Comparison of ENCODE assay signal across 13 cellular contexts in the genomic region with DNA sequence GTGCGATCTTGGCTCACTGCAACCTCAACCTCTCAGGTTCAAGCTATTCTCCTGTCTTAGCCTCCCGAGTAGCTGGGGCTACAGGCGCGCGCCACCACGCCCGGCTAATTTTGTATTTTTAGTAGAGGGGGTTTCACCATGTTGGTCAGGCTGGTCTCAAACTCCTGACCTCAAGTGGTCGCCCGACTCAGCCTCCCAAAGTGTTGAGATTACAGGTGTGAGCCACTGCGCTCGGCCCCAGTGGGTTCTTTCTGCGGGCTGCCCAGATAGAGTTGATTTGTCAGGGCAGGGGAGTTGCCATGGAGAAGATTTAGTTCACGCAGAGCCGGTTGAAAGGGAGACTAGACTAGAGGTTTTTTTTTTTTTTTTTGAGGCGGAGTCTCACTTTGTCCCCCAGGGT. TPM values are rescaled to one million over a fixed set of nuclear protein-coding genes. Genes with fewer than 3 reads are reported as not detected.
DNase-seq lines count a peak whose midpoint lies in the region; ATAC-seq, FAIRE-seq and TF ChIP-seq lines count a peak whose summit lies in the region.
"Had no signal": no experiment of that assay in that cellular context is flagged by ENCODE, and none has a peak within 500 bp of the region (broad histone marks: within the 10 kb centered on the region; RNA-seq: fewer than 3 reads in every experiment).

No MANE protein-coding gene starts in this region.

- no peaks in the 10 kb centered on the region for H3K27me3 Mint-ChIP-seq in activated T-cell treated with anti-CD3 and anti-CD28 coated beads, Interleukin-2, amount 50 U/mL, for 4 hours (ENCODE audit: low read depth)

- peaks cover 10% of the 10 kb centered on the region for H3K36me3 Mint-ChIP-seq in activated T-cell treated with anti-CD3 and anti-CD28 coated beads, Interleukin-2, amount 50 U/mL, for 4 hours (ENCODE audit: insufficient read depth)

- H3K27ac ChIP-seq in OCI-LY7 (ENCODE audit: low read depth, low read length, poor library complexity, severe bottlenecking) (no peak overlapping the region), H1 (ENCODE audit: low read depth, low read length) (no peak overlapping the region)
- H3K27ac ChIP-seq: parathyroid adenoma had no signal

- peaks cover 13% of the 10 kb centered on the region for H3K23me2 ChIP-seq in H1 (ENCODE audit: low read depth, low read length)

- CTCF ChIA-PET in OCI-LY7 (lab: Charles Lee; ENCODE audit: unreplicated experiment): no interaction called here
- CTCF ChIA-PET in H1 (lab: Charles Lee; ENCODE audit: partially characterized antibody): interaction anchor here (0.6 to 3.4 kb wide), 8 partner anchors 15 to 1082 kb away, joined by 3 to 22 read pairs (median 3); no protein-coding TSS in a partner anchor

- no TSS peak for BruUV-seq in OCI-LY7 (replicated peaks; lab: Mats Ljungman, UMichigan)

- H2BK15ac ChIP-seq in H1 (ENCODE audit: low read length): no peak overlapping the region

- H3K4ac ChIP-seq in H1 (replicated peaks; ENCODE audit: insufficient read length, low read depth, low read length): no peak overlapping the region

- no peak overlapping the region for H4K8ac ChIP-seq in H1 (ENCODE audit: extremely low read depth, insufficient read depth, low read length)

- no peak for FAIRE-seq in H1 (lab: Jason Lieb, UNC)
- FAIRE-seq: GM19239 had no signal

- POLR2A ChIA-PET in OCI-LY7 (lab: Charles Lee) (interaction anchor here (0.6 kb wide), 1 partner anchor 12 kb away, joined by 3 read pairs; no protein-coding TSS in a partner anchor), H1 (lab: Charles Lee; ENCODE audit: partially characterized antibody) (no interaction called here)

- no peaks in the 10 kb centered on the region for H3K9me3 Mint-ChIP-seq in activated T-cell treated with anti-CD3 and anti-CD28 coated beads, Interleukin-2, amount 50 U/mL, for 4 hours

- no peak for TF ChIP-seq EP300 in H1 (IDR thresholded peaks at IDR 0.05; ENCODE audit: borderline replicate concordance in 1 of 2, low read depth in 2 of 2, low read length in 2 of 2)

- H2BK5ac ChIP-seq in H1 (ENCODE audit: low read depth, low read length): no peak overlapping the region

- TF ChIP-seq RAD21 in H1 (IDR thresholded peaks at IDR 0.05 in 1 of 2, conservative IDR thresholded peaks at IDR 0.05 in 1 of 2; ENCODE audit: low read depth in 2 of 2, low read length in 2 of 2): no peak

- no peak overlapping the region for H3K23ac ChIP-seq in H1 (ENCODE audit: insufficient read length)

- peaks cover 7% of the 10 kb centered on the region for H3K79me1 ChIP-seq in H1 (ENCODE audit: low read depth, low read length)

- peak overlapping the region; percentile 97; the same call in 1 of the 2 replicates for H3K4me2 ChIP-seq in OCI-LY7 (ENCODE audit: low read length)
- H3K4me2 ChIP-seq in H1 (ENCODE audit: insufficient read depth in 1 of 2, low read depth in 2 of 2, low read length in 2 of 2): peak overlapping the region; percentile 95 to 97; a peak in 2 of 4 replicates

- H4K5ac ChIP-seq in H1 (ENCODE audit: insufficient read length, low read depth, low read length): no peak overlapping the region

- no peaks in the 10 kb centered on the region for H3K9me2 ChIP-seq in OCI-LY7 (ENCODE audit: insufficient read depth, low read length)

- H3K4me1 Mint-ChIP-seq in activated T-cell treated with anti-CD3 and anti-CD28 coated beads, Interleukin-2, amount 50 U/mL, for 4 hours (ENCODE audit: low read depth): peaks cover 25% of the 10 kb centered on the region

- peaks cover 0 to 6% (median 3%) of the 10 kb centered on the region in 4 experiments; a peak in 4 of 7 replicates for H3K27me3 ChIP-seq in H1 (replicated peaks in 1 of 4; ENCODE audit: control insufficient read depth in 3 of 4, extremely low read depth in 1 of 4, insufficient read depth in 3 of 4, low read length in 3 of 4)

- H3K4me1 ChIP-seq in OCI-LY7 (ENCODE audit: insufficient read depth, low read length, poor library complexity, severe bottlenecking) (peaks cover 31% of the 10 kb centered on the region), H1 (replicated peaks in 1 of 4; ENCODE audit: control insufficient read depth in 3 of 4, insufficient read depth in 4 of 4, low read length in 3 of 4) (peaks cover 8 to 23% (median 16%) of the 10 kb centered on the region in 4 experiments)

- no peak overlapping the region for H4K91ac ChIP-seq in H1 (replicated peaks; ENCODE audit: insufficient read length, low read length)

- ATAC-seq in activated T-cell treated with anti-CD3 and anti-CD28 coated beads, Interleukin-2, amount 50 U/mL, for 4 hours: no peak
- ATAC-seq in HG03097 (IDR thresholded peaks at IDR 0.05; ENCODE audit: low FRiP score, unreplicated experiment): no peak

- no peak overlapping the region for H3K4me3 ChIP-seq in OCI-LY7 (ENCODE audit: low read depth, low read length, poor library complexity, severe bottlenecking)
- peak overlapping the region in 2 of 4 experiments; percentile 78 to 93; a peak in 3 of 8 replicates for H3K4me3 ChIP-seq in H1 (ENCODE audit: extremely low read depth in 1 of 4, insufficient read depth in 2 of 4, low read depth in 3 of 4, low read length in 4 of 4)
- H3K4me3 ChIP-seq in retinal pigment epithelial cell (ENCODE audit: low read length): peak overlapping the region; percentile 79

- peaks cover 33% of the 10 kb centered on the region for H3K79me2 ChIP-seq in OCI-LY7 (ENCODE audit: insufficient read depth, low read depth, low read length)
- peaks cover 0 to 36% of the 10 kb centered on the region in 2 experiments; a peak in 2 of 4 replicates for H3K79me2 ChIP-seq in H1 (ENCODE audit: control insufficient read depth in 1 of 2, insufficient read depth in 2 of 2, low read length in 2 of 2)

- no peak for DNase-seq in activated T-cell treated with anti-CD3 and anti-CD28 coated beads, Interleukin-2, amount 50 U/mL, for 4 hours
- DNase-seq in activated T-cell treated with anti-CD3 and anti-CD28 coated beads for 4 hours (no peak), OCI-LY7 (ENCODE audit: low spot score) (no peak), H1 (ENCODE audit: low read depth in 1 of 2, low spot score in 2 of 2) (no peak), retinal pigment epithelial cell (ENCODE audit: low read depth) (no peak), NCI-H526 (lab: John Stamatoyannopoulos, UW) (no peak), DMS79 treated with DMSO at 0.1 percent for 48 hours (lab: John Stamatoyannopoulos, UW) (no peak)
- DNase-seq: activated CD4-positive, CD25-positive, alpha-beta regulatory T cell; NCI-H2029 treated with DMSO at 0.1 percent for 48 hours; trophoblast cell had no signal

- H3K9ac ChIP-seq in H1 (replicated peaks in 1 of 4; ENCODE audit: extremely low read depth in 1 of 4, low read depth in 3 of 4, low read length in 3 of 4): no peak overlapping the region
- H3K9ac ChIP-seq: parathyroid adenoma had no signal

- H3K36me3 ChIP-seq in OCI-LY7 (ENCODE audit: insufficient read depth, low read length) (peaks cover 39% of the 10 kb centered on the region), H1 (ENCODE audit: control insufficient read depth in 2 of 4, insufficient read depth in 4 of 4, low read length in 3 of 4) (peaks cover 0 to 9% (median 0%) of the 10 kb centered on the region in 4 experiments; a peak in 2 of 8 replicates)

- H4K20me1 ChIP-seq in OCI-LY7 (ENCODE audit: insufficient read depth, low read length) (no peaks in the 10 kb centered on the region), H1 (replicated peaks in 1 of 2; ENCODE audit: control insufficient read depth in 1 of 2, insufficient read depth in 2 of 2, low read length in 2 of 2) (peaks cover 0 to 1% of the 10 kb centered on the region in 2 experiments)

- TF ChIP-seq POLR2A in H1 (IDR thresholded peaks at IDR 0.05; ENCODE audit: control extremely low read depth in 1 of 2, low read depth in 2 of 2, low read length in 2 of 2): no peak

- H2BK120ac ChIP-seq in H1 (replicated peaks; ENCODE audit: low read depth, low read length): no peak overlapping the region

- TF ChIP-seq CTCF in OCI-LY7 (conservative IDR thresholded peaks at IDR 0.05; ENCODE audit: low read length): no peak
- no peak for TF ChIP-seq CTCF in H1 (IDR thresholded peaks at IDR 0.05; ENCODE audit: control extremely low read depth in 1 of 3, insufficient read depth in 1 of 3, low read depth in 1 of 3, low read length in 3 of 3)
- no peak for TF ChIP-seq CTCF in retinal pigment epithelial cell (conservative IDR thresholded peaks at IDR 0.05; ENCODE audit: low read depth, low read length)

- H3K9me3 ChIP-seq in OCI-LY7 (ENCODE audit: low read length) (no peaks in the 10 kb centered on the region), H1 (ENCODE audit: insufficient read depth in 2 of 2, low read depth in 1 of 2, low read length in 1 of 2) (no peaks in the 10 kb centered on the region)

- intact Hi-C loops in OCI-LY7 (cut with micrococcal nuclease; ENCODE audit: unreplicated experiment): loop anchor here (5.0 kb wide), 1 partner anchor 76 kb away; no protein-coding TSS in a partner anchor

- H2AK5ac ChIP-seq in H1 (ENCODE audit: low read depth, low read length): no peak overlapping the region

- no peak overlapping the region for H2BK20ac ChIP-seq in H1 (ENCODE audit: low read length)

- H3K4me3 Mint-ChIP-seq in activated T-cell treated with anti-CD3 and anti-CD28 coated beads, Interleukin-2, amount 50 U/mL, for 4 hours: peak overlapping the region; percentile 87

- no peak overlapping the region for H3K14ac ChIP-seq in H1 (ENCODE audit: insufficient read length)

- 88% methylated on average over 9 of the region's 15 CpGs; no CpG with 5 or more reads in 1 of the 2 experiments for WGBS in H1 (ENCODE audit: extremely low coverage in 1 of 2, insufficient coverage in 1 of 2, insufficient read length in 1 of 2, insufficient replicate concordance in 2 of 2, low coverage in 1 of 2, low lambda C conversion rate in 2 of 2, missing lambda C conversion rate in 1 of 2), 2 experiments

- no peak overlapping the region for H2BK12ac ChIP-seq in H1 (ENCODE audit: low read depth, low read length)

- H2AFZ ChIP-seq in OCI-LY7 (ENCODE audit: low read length): no peak overlapping the region
- H2AFZ ChIP-seq in H1 (ENCODE audit: low read length): no peak overlapping the region

- H3K18ac ChIP-seq in H1 (ENCODE audit: extremely low read depth, low read length): no peak overlapping the region

- H3K56ac ChIP-seq in H1 (replicated peaks; ENCODE audit: insufficient read length, low read depth, low read length): no peak overlapping the region

RNA-seq across cellular contexts. Expression of a gene that starts 1.7 kb away (rescaled TPM):
- 10 to 100 TPM; 63.5 to 76.7 (median 66.1) TPM for total RNA-seq in activated T-cell treated with anti-CD3 and anti-CD28 coated beads, Interleukin-2, amount 50 U/mL, for 4 hours
- 57.0 and 87.8 TPM in 2 replicates for total RNA-seq in OCI-LY7 (2014; rRNA removed; shearing (Covaris generic))
- total RNA-seq in OCI-LY7 (2022): 134 and 145 TPM in 2 replicates
- total RNA-seq in H1 (2021; fragmentation: NEBNext Ultra II Directional; extraction: Animal tissue kit (Norgen Biotek cat#: 25700)): 117 and 118 TPM in 2 replicates
- polyA plus RNA-seq in H1 (2011; rRNA removed): 162 and 214 TPM in 2 replicates
- polyA plus RNA-seq in H1 (2011; cell fraction: cytosol; rRNA removed): 111 TPM
- 346 TPM for polyA plus RNA-seq in H1 (2011; cell fraction: nucleus; rRNA removed)
- 116 to 160 TPM (median 143 TPM) in 4 replicates for polyA plus RNA-seq in H1 (2012, experiment 1 of 2)
- 116 TPM for polyA plus RNA-seq in H1 (2012, experiment 2 of 2)
- polyA plus RNA-seq in H1 (2013, experiment 1 of 2): 64.1 TPM
- polyA plus RNA-seq in H1 (2013, experiment 2 of 2): 59.0 TPM
- 107 and 112 TPM in 2 replicates for polyA minus RNA-seq in H1 (2011; rRNA and poly(A)+ RNA removed)
- polyA minus RNA-seq in H1 (2011; cell fraction: cytosol; rRNA and poly(A)+ RNA removed): 87.7 TPM
- polyA minus RNA-seq in H1 (2011; cell fraction: nucleus; rRNA and poly(A)+ RNA removed): 90.6 TPM

RNA-seq across cellular contexts. Expression of a gene that starts 18.1 kb away (rescaled TPM):
- total RNA-seq in activated T-cell treated with anti-CD3 and anti-CD28 coated beads, Interleukin-2, amount 50 U/mL, for 4 hours: 1 to 10 TPM in 2 of 3 donors, under 1 TPM in 1; 0.79 to 1.3 (median 1.0) TPM
- total RNA-seq in OCI-LY7 (2014; rRNA removed; shearing (Covaris generic)): 3.8 and 5.0 TPM in 2 replicates
- 31.2 and 32.3 TPM in 2 replicates for total RNA-seq in OCI-LY7 (2022)
- 13.6 and 14.2 TPM in 2 replicates for total RNA-seq in H1 (2021; fragmentation: NEBNext Ultra II Directional; extraction: Animal tissue kit (Norgen Biotek cat#: 25700))
- polyA plus RNA-seq in H1 (2011; rRNA removed): 0.88 and 2.1 TPM in 2 replicates
- 2.4 TPM for polyA plus RNA-seq in H1 (2011; cell fraction: cytosol; rRNA removed)
- 4.6 TPM for polyA plus RNA-seq in H1 (2011; cell fraction: nucleus; rRNA removed)
- polyA plus RNA-seq in H1 (2012, experiment 1 of 2): 13.9 to 22.0 TPM (median 20.3 TPM) in 4 replicates
- polyA plus RNA-seq in H1 (2012, experiment 2 of 2): 13.0 TPM
- polyA plus RNA-seq in H1 (2013, experiment 1 of 2): 6.2 TPM
- 5.4 TPM for polyA plus RNA-seq in H1 (2013, experiment 2 of 2)
- 1.7 and 1.8 TPM in 2 replicates for polyA minus RNA-seq in H1 (2011; rRNA and poly(A)+ RNA removed)
- polyA minus RNA-seq in H1 (2011; cell fraction: cytosol; rRNA and poly(A)+ RNA removed): 7.4 TPM
- 5.4 TPM for polyA minus RNA-seq in H1 (2011; cell fraction: nucleus; rRNA and poly(A)+ RNA removed)

RNA-seq across cellular contexts. Expression of a gene that starts 37.0 kb away (rescaled TPM):
- total RNA-seq in activated T-cell treated with anti-CD3 and anti-CD28 coated beads, Interleukin-2, amount 50 U/mL, for 4 hours: 10 to 100 TPM; 34.9 to 43.8 (median 36.0) TPM
- total RNA-seq in OCI-LY7 (2014; rRNA removed; shearing (Covaris generic)): 52.1 and 56.5 TPM in 2 replicates
- total RNA-seq in OCI-LY7 (2022): 91.8 and 99.4 TPM in 2 replicates
- 21.4 and 23.3 TPM in 2 replicates for total RNA-seq in H1 (2021; fragmentation: NEBNext Ultra II Directional; extraction: Animal tissue kit (Norgen Biotek cat#: 25700))
- polyA plus RNA-seq in H1 (2011; rRNA removed): 17.1 and 18.1 TPM in 2 replicates
- polyA plus RNA-seq in H1 (2011; cell fraction: cytosol; rRNA removed): 17.3 TPM
- 19.5 TPM for polyA plus RNA-seq in H1 (2011; cell fraction: nucleus; rRNA removed)
- polyA plus RNA-seq in H1 (2012, experiment 1 of 2): 29.8 to 30.3 TPM (median 30.2 TPM) in 4 replicates
- 18.4 TPM for polyA plus RNA-seq in H1 (2012, experiment 2 of 2)
- 13.8 TPM for polyA plus RNA-seq in H1 (2013, experiment 1 of 2)
- polyA plus RNA-seq in H1 (2013, experiment 2 of 2): 13.2 TPM
- 10.1 and 10.7 TPM in 2 replicates for polyA minus RNA-seq in H1 (2011; rRNA and poly(A)+ RNA removed)
- polyA minus RNA-seq in H1 (2011; cell fraction: cytosol; rRNA and poly(A)+ RNA removed): 8.7 TPM
- 4.8 TPM for polyA minus RNA-seq in H1 (2011; cell fraction: nucleus; rRNA and poly(A)+ RNA removed)

RNA-seq across cellular contexts. Expression of a gene that starts 55.0 kb away (rescaled TPM):
- 1 to 10 TPM; 3.8 to 4.8 (median 4.1) TPM for total RNA-seq in activated T-cell treated with anti-CD3 and anti-CD28 coated beads, Interleukin-2, amount 50 U/mL, for 4 hours
- 10.1 and 22.1 TPM in 2 replicates for total RNA-seq in OCI-LY7 (2014; rRNA removed; shearing (Covaris generic))
- 20.7 and 21.4 TPM in 2 replicates for total RNA-seq in OCI-LY7 (2022)
- 3.1 and 3.3 TPM in 2 replicates for total RNA-seq in H1 (2021; fragmentation: NEBNext Ultra II Directional; extraction: Animal tissue kit (Norgen Biotek cat#: 25700))
- 4.6 and 7.1 TPM in 2 replicates for polyA plus RNA-seq in H1 (2011; rRNA removed)
- polyA plus RNA-seq in H1 (2011; cell fraction: cytosol; rRNA removed): 2.9 TPM
- polyA plus RNA-seq in H1 (2011; cell fraction: nucleus; rRNA removed): 5.8 TPM
- polyA plus RNA-seq in H1 (2012, experiment 1 of 2): 4.1 to 5.9 TPM (median 4.3 TPM) in 4 replicates
- 13.5 TPM for polyA plus RNA-seq in H1 (2012, experiment 2 of 2)
- polyA plus RNA-seq in H1 (2013, experiment 1 of 2): 2.4 TPM
- polyA plus RNA-seq in H1 (2013, experiment 2 of 2): 3.6 TPM
- polyA minus RNA-seq in H1 (2011; rRNA and poly(A)+ RNA removed): 0.95 and 1.5 TPM in 2 replicates
- 1.1 TPM for polyA minus RNA-seq in H1 (2011; cell fraction: cytosol; rRNA and poly(A)+ RNA removed)
- 1.8 TPM for polyA minus RNA-seq in H1 (2011; cell fraction: nucleus; rRNA and poly(A)+ RNA removed)
